Comparison of ENCODE assay signal across 24 cellular contexts in the genomic region with DNA sequence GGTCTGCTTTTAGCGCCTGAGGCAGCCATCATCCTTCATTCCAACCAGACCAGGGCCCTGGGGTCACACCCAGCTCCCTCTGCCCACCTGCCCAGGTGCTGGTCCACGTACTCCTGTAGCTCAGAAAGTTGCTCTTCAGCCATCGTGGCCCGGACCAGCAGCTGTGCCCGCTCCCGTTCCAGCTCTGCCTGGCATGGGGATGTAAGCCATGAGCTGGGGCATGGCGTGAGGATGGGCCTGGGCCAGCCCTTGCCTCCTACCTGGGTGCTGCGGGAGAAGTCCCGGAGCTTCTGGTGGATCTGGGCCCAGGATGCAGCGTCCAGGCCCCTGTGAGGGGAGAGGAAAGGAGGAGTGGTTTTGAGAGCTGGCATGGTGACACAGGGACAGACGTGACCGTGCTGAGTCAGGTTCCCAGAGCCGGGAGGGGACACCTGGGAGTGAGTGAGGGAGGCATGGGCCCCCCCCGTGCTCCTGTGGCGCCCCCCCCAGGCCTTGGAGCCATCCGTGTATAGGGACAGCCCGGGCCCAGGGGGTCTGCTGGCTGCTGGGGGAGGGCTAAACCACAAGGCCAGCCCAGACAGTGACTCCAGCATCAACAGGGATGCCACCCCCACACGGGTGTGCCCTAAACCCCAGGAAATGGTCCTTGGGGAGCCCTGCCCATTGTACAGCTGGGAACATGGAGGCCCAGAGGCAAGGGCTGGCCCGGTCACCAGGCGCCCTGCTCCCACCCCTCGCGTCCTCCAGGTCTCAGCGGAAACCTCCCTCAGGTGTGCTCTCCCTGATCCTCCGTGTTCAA. TPM values are rescaled to one million over a fixed set of nuclear protein-coding genes. Genes with fewer than 3 reads are reported as not detected.
DNase-seq lines count a peak whose midpoint lies in the region; ATAC-seq and TF ChIP-seq lines count a peak whose summit lies in the region.
"Had no signal": no experiment of that assay in that cellular context is flagged by ENCODE, and none has a peak within 500 bp of the region (broad histone marks: within the 10 kb centered on the region; RNA-seq: fewer than 3 reads in every experiment).

No MANE protein-coding gene starts in this region.

- H3K4me1 ChIP-seq in PC-9 (replicated peaks; ENCODE audit: insufficient read depth) (peaks cover 25% of the 10 kb centered on the region), Peyer's patch (peaks cover 0 to 52% (median 26%) of the 10 kb centered on the region in 4 donors)

- peaks cover 4% of the 10 kb centered on the region; the same call in 1 of the 2 replicates for H3K79me2 ChIP-seq in PC-9 (ENCODE audit: low read depth)
- H3K79me2 ChIP-seq: hepatocyte had no signal

- no peak overlapping the region for H3K4me2 ChIP-seq in PC-9
- H3K4me2 ChIP-seq: hepatocyte had no signal

- no peak overlapping the region for H3K27ac Mint-ChIP-seq in CD4-positive, alpha-beta T cell
- peak overlapping the region in 3 of 6 donors; percentile 13 to 68 (median 53) for H3K27ac Mint-ChIP-seq in naive B cell
- H3K27ac Mint-ChIP-seq in immature natural killer cell: peak overlapping the region in 2 of 6 donors; percentile 57 to 59

- H3K36me3 Mint-ChIP-seq in CD4-positive, alpha-beta T cell (ENCODE audit: low read depth): no peaks in the 10 kb centered on the region
- H3K36me3 Mint-ChIP-seq in naive B cell (no peaks in the 10 kb centered on the region), immature natural killer cell (no peaks in the 10 kb centered on the region)

- no peak for DNase-seq in CD4-positive, alpha-beta T cell
- no peak for DNase-seq in PC-9
- DNase-seq in naive B cell: no peak
- DNase-seq in Peyer's patch: no peak
- DNase-seq in immature natural killer cell: no peak
- no peak for DNase-seq in HK-2 (ENCODE audit: unreplicated experiment)
- no peak for DNase-seq in DMS 273 (lab: John Stamatoyannopoulos, UW; ENCODE audit: unreplicated experiment)
- DNase-seq: activated CD4-positive, CD25-positive, alpha-beta regulatory T cell; activated CD8-positive, alpha-beta memory T cell treated with anti-CD3 and anti-CD28 coated beads, Interleukin-2, amount 50 U/mL, for 48 hours; adrenal gland; central memory CD4-positive, alpha-beta T cell; DMS79 treated with DMSO at 0.1 percent for 48 hours; Kasumi-1; kidney; mesenchymal stem cell; NCI-H1105 treated with DMSO at 0.1 percent for 48 hours; NCI-H2171 treated with DMSO at 0.1 percent for 48 hours; NCI-H82; RPMI8226; T-helper 1 cell had no signal

- H3K27me3 ChIP-seq in CD4-positive, alpha-beta T cell (ENCODE audit: control insufficient read depth, insufficient read depth, low read length): no peaks in the 10 kb centered on the region
- H3K27me3 ChIP-seq in PC-9 (ENCODE audit: insufficient read depth, low read depth) (no peaks in the 10 kb centered on the region), Peyer's patch (peaks cover 0 to 24% of the 10 kb centered on the region in 2 donors)
- H3K27me3 ChIP-seq: adrenal gland had no signal

- peaks cover 17% of the 10 kb centered on the region for H3K4me1 Mint-ChIP-seq in CD4-positive, alpha-beta T cell (ENCODE audit: low read depth)
- H3K4me1 Mint-ChIP-seq in naive B cell: peaks cover 12 to 24% (median 14%) of the 10 kb centered on the region in 3 donors
- H3K4me1 Mint-ChIP-seq in immature natural killer cell: peaks cover 8 to 18% of the 10 kb centered on the region in 2 donors

- H3K27ac ChIP-seq in 22Rv1 (peak overlapping the region; percentile 99; the same call in 1 of the 2 replicates), PC-9 (no peak overlapping the region), Peyer's patch (peak overlapping the region in 1 of 4 donors; percentile 19)
- no peak overlapping the region for H3K27ac ChIP-seq in CD4-positive, alpha-beta T cell (ENCODE audit: low read depth, low read length)
- H3K27ac ChIP-seq: adrenal gland, hepatocyte, suprapubic skin had no signal

- ATAC-seq in CD4-positive, alpha-beta T cell (ENCODE audit: poor library complexity): no peak
- no peak for ATAC-seq in naive B cell (ENCODE audit: low read depth in 2 of 2)
- ATAC-seq: sciatic nerve had no signal

- CTCF ChIA-PET in CD4-positive, alpha-beta T cell (lab: Charles Lee): interaction anchor here (0.8 kb wide), 1 partner anchor 10 kb away, joined by 3 read pairs; no protein-coding TSS in a partner anchor
- CTCF ChIA-PET in PC-9 (lab: Charles Lee): no interaction called here

- H3F3A ChIP-seq in PC-9 (ENCODE audit: insufficient read depth, low read depth): peaks cover 42% of the 10 kb centered on the region

- peak overlapping the region; percentile 54 for H3K4me3 Mint-ChIP-seq in CD4-positive, alpha-beta T cell
- peak overlapping the region in 6 of 8 donors; percentile 6 to 66 (median 53) for H3K4me3 Mint-ChIP-seq in naive B cell
- peak overlapping the region in 2 of 5 donors; percentile 33 to 45 for H3K4me3 Mint-ChIP-seq in immature natural killer cell

- TF ChIP-seq CTCF in 22Rv1 (IDR thresholded peaks at IDR 0.05): no peak
- no peak for TF ChIP-seq CTCF in CD4-positive, alpha-beta T cell (IDR thresholded peaks at IDR 0.05)
- TF ChIP-seq CTCF in PC-9 (conservative IDR thresholded peaks at IDR 0.05): no peak
- no peak for TF ChIP-seq CTCF in Peyer's patch (IDR thresholded peaks at IDR 0.05)

- no peaks in the 10 kb centered on the region for H3K36me3 ChIP-seq in PC-9 (ENCODE audit: low read depth)
- H3K36me3 ChIP-seq in Peyer's patch: peaks cover 0 to 3% (median 0%) of the 10 kb centered on the region in 3 donors
- H3K36me3 ChIP-seq: adrenal gland, suprapubic skin had no signal

- no peaks in the 10 kb centered on the region for H3K9me2 ChIP-seq in PC-9 (ENCODE audit: insufficient read depth)

- no peak for TF ChIP-seq POLR2A in Peyer's patch (IDR thresholded peaks at IDR 0.05)

- TSS peak; percentile 29 for BruUV-seq in PC-9 (replicated peaks; lab: Mats Ljungman, UMichigan)

- no peaks in the 10 kb centered on the region for H3K9me3 ChIP-seq in CD4-positive, alpha-beta T cell (ENCODE audit: control insufficient read depth, low read length)
- no peaks in the 10 kb centered on the region for H3K9me3 ChIP-seq in PC-9 (ENCODE audit: insufficient read depth, low read depth)
- H3K9me3 ChIP-seq in Peyer's patch: no peaks in the 10 kb centered on the region
- H3K9me3 ChIP-seq: adrenal gland, suprapubic skin had no signal

- POLR2A ChIA-PET in CD4-positive, alpha-beta T cell (lab: Charles Lee): interaction anchor here (1.5 to 1.6 kb wide), 2 partner anchors 28 to 42 kb away, joined by 3 to 5 read pairs; no protein-coding TSS in a partner anchor
- POLR2A ChIA-PET in PC-9 (lab: Charles Lee; ENCODE audit: unreplicated experiment): interaction anchor here (0.7 kb wide), 1 partner anchor 60 kb away, joined by 3 read pairs; no protein-coding TSS in a partner anchor

- no peak overlapping the region for H3K4me3 ChIP-seq in PC-9
- no peak overlapping the region for H3K4me3 ChIP-seq in Peyer's patch
- H3K4me3 ChIP-seq: adrenal gland, hepatocyte, suprapubic skin had no signal

- H2AFZ ChIP-seq in PC-9: no peak overlapping the region
- H2AFZ ChIP-seq: hepatocyte had no signal

- no peaks in the 10 kb centered on the region for H3K27me3 Mint-ChIP-seq in CD4-positive, alpha-beta T cell
- no peaks in the 10 kb centered on the region for H3K27me3 Mint-ChIP-seq in naive B cell
- H3K27me3 Mint-ChIP-seq in immature natural killer cell (ENCODE audit: low read depth in 3 of 3): peaks cover 2 to 10% (median 5%) of the 10 kb centered on the region in 3 donors

- intact Hi-C loops in CD4-positive, alpha-beta T cell (cut with DNase I, micrococcal nuclease): no loop called here
- intact Hi-C loops in PC-9 (cut with micrococcal nuclease; ENCODE audit: unreplicated experiment): no loop called here

- H4K20me1 ChIP-seq in PC-9 (ENCODE audit: insufficient read depth): peaks cover 10% of the 10 kb centered on the region; the same call in 1 of the 2 replicates

- no peaks in the 10 kb centered on the region for H3K9me3 Mint-ChIP-seq in CD4-positive, alpha-beta T cell
- H3K9me3 Mint-ChIP-seq in naive B cell (no peaks in the 10 kb centered on the region), immature natural killer cell (no peaks in the 10 kb centered on the region)

RNA-seq across cellular contexts. Expression of gene ANTKMT, which starts 2.1 kb away (rescaled TPM):
- 1 to 10 TPM; 8.1 TPM for total RNA-seq in CD4-positive, alpha-beta T cell
- total RNA-seq in PC-9 (2021): 55.0 and 102 TPM in 2 replicates
- polyA plus RNA-seq in naive B cell (ENCODE audit: low read depth in 6 of 6): 10 to 100 TPM; 21.5 to 62.0 (median 38.0) TPM
- total RNA-seq in Peyer's patch: 10 to 100 TPM; 52.8 to 93.9 (median 72.0) TPM
- polyA plus RNA-seq in immature natural killer cell: 100 to 1,000 TPM in 1 of 3 donors, 10 to 100 TPM in 2; 71.7 to 110 (median 94.1) TPM

RNA-seq across cellular contexts. Expression of gene CCDC78, which starts 3.2 kb away (rescaled TPM):
- total RNA-seq in CD4-positive, alpha-beta T cell: 1 to 10 TPM; 1.2 to 2.7 TPM
- total RNA-seq in PC-9 (2021) (4.2 and 6.4 TPM in 2 replicates), Peyer's patch (10 to 100 TPM in 1 of 4 donors, 1 to 10 TPM in 3; 2.1 to 13.2 (median 6.3) TPM)
- polyA plus RNA-seq in naive B cell (ENCODE audit: low read depth in 6 of 6) (under 1 TPM in 2 of 6 donors, not detected in 4; 0.41 to 0.95 TPM), immature natural killer cell (1 to 10 TPM in 2 of 3 donors, under 1 TPM in 1; 0.34 to 1.7 (median 1.4) TPM)

RNA-seq across cellular contexts. Expression of gene HAGHL, which starts 3.9 kb away (rescaled TPM):
- total RNA-seq in CD4-positive, alpha-beta T cell: 1 to 10 TPM; 7.1 to 9.2 TPM
- total RNA-seq in PC-9 (2021): 31.0 and 57.6 TPM in 2 replicates
- polyA plus RNA-seq in naive B cell (ENCODE audit: low read depth in 6 of 6): 1 to 10 TPM; 1.5 to 8.5 (median 2.9) TPM
- 10 to 100 TPM in 1 of 4 donors, 1 to 10 TPM in 2, under 1 TPM in 1; 0.53 to 42.9 (median 3.4) TPM for total RNA-seq in Peyer's patch
- 10 to 100 TPM in 1 of 3 donors, 1 to 10 TPM in 2; 6.4 to 12.0 (median 9.1) TPM for polyA plus RNA-seq in immature natural killer cell

RNA-seq across cellular contexts. Expression of gene METRN, which starts 8.1 kb away (rescaled TPM):
- 1 to 10 TPM; 2.6 to 3.2 TPM for total RNA-seq in CD4-positive, alpha-beta T cell
- total RNA-seq in PC-9 (2021): 77.5 and 88.5 TPM in 2 replicates
- polyA plus RNA-seq in naive B cell (ENCODE audit: low read depth in 6 of 6): 10 to 100 TPM in 1 of 6 donors, 1 to 10 TPM in 4, not detected in 1; 4.0 to 10.2 (median 6.2) TPM
- total RNA-seq in Peyer's patch: 10 to 100 TPM in 2 of 4 donors, 1 to 10 TPM in 2; 4.0 to 33.8 (median 8.9) TPM
- polyA plus RNA-seq in immature natural killer cell: 10 to 100 TPM; 29.6 to 61.7 (median 45.4) TPM

RNA-seq across cellular contexts. Expression of gene FBXL16, which starts 17.4 kb away (rescaled TPM):
- 10 to 100 TPM; 11.0 to 11.7 TPM for total RNA-seq in CD4-positive, alpha-beta T cell
- total RNA-seq in PC-9 (2021) (22.2 and 24.0 TPM in 2 replicates), Peyer's patch (1 to 10 TPM; 1.4 to 2.5 (median 1.9) TPM)
- polyA plus RNA-seq in naive B cell (ENCODE audit: low read depth in 6 of 6) (1 to 10 TPM in 1 of 6 donors, under 1 TPM in 4, not detected in 1; 0.23 to 7.9 (median 0.56) TPM), immature natural killer cell (under 1 TPM in 1 of 3 donors, not detected in 2; 0.20 TPM)
